1 cellular context compared by ENCODE assay signal in genomic region chr10:4981722-4982471, GRCh38.
TF ChIP-seq lines count a peak whose summit lies in the region.

No MANE protein-coding gene starts in this region.

TF ChIP-seq in HCT116, 20 proteins besides CTCF, POLR2A, EP300 and RAD21 (continued from another document):
- TF ChIP-seq SP1 (IDR thresholded peaks at IDR 0.05; ENCODE audit: low read depth): no peak
- no peak for TF ChIP-seq CBX3 (IDR thresholded peaks at IDR 0.05; ENCODE audit: low read depth)
- TF ChIP-seq POLR2AphosphoS5 (IDR thresholded peaks at IDR 0.05; ENCODE audit: low read depth, low read length): no peak
- no peak for TF ChIP-seq ELF1 (IDR thresholded peaks at IDR 0.05; ENCODE audit: borderline replicate concordance, low read depth)
- no peak for TF ChIP-seq JUND (IDR thresholded peaks at IDR 0.05)
- TF ChIP-seq SIN3A (IDR thresholded peaks at IDR 0.05; ENCODE audit: low read depth): no peak
- TF ChIP-seq EZH2 (IDR thresholded peaks at IDR 0.05): no peak
- TF ChIP-seq EZH2phosphoT487 (IDR thresholded peaks at IDR 0.05; ENCODE audit: borderline replicate concordance): no peak
